In the genomic region with DNA sequence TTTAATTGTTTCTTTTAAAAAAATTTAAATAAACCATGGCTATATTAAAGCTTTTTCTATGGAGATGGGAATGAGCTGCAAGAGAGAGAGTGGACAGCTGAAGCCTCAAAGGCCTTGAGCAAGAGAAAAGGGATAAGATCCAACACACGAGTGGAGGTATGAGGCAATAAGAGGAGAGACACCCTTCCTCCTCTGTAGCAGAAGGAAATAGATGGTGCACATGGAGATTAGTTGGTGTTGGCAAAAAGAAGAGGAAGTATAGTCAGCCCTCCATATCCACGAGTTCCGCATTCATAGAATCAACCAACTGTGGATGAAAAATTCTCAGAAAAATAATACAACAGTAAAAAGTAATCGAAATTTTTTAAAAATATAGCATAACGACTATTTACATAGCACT, we compare ENCODE assay signal across 8 cellular contexts. TPM values are rescaled to one million over a fixed set of nuclear protein-coding genes. Genes with fewer than 3 reads are reported as not detected.
DNase-seq lines count a peak whose midpoint lies in the region; ATAC-seq and TF ChIP-seq lines count a peak whose summit lies in the region.

No MANE protein-coding gene starts in this region.

- H3K27me3 Mint-ChIP-seq in activated CD4-positive, alpha-beta memory T cell treated with anti-CD3 and anti-CD28 coated beads, Interleukin-2, amount 10 ng/mL, durations not matched to agents 7 days and 5 days: no peaks in the 10 kb centered on the region
- no peaks in the 10 kb centered on the region for H3K27me3 Mint-ChIP-seq in activated CD4-positive, alpha-beta memory T cell treated with anti-CD3 and anti-CD28 coated beads for 36 hours
- no peaks in the 10 kb centered on the region for H3K27me3 Mint-ChIP-seq in activated naive CD8-positive, alpha-beta T cell
- peaks cover 14 to 23% (median 20%) of the 10 kb centered on the region in 3 donors for H3K27me3 Mint-ChIP-seq in immature natural killer cell (ENCODE audit: low read depth in 3 of 3)

- H3K9me3 Mint-ChIP-seq in activated CD4-positive, alpha-beta memory T cell treated with anti-CD3 and anti-CD28 coated beads, Interleukin-2, amount 10 ng/mL, durations not matched to agents 7 days and 5 days: no peaks in the 10 kb centered on the region
- no peaks in the 10 kb centered on the region for H3K9me3 Mint-ChIP-seq in activated CD4-positive, alpha-beta memory T cell treated with anti-CD3 and anti-CD28 coated beads for 36 hours
- H3K9me3 Mint-ChIP-seq in activated naive CD8-positive, alpha-beta T cell (ENCODE audit: low read depth): no peaks in the 10 kb centered on the region
- no peaks in the 10 kb centered on the region for H3K9me3 Mint-ChIP-seq in immature natural killer cell

- peak in 1 of 2 donors; percentile 60 for TF ChIP-seq EP300 in tibial nerve (IDR thresholded peaks at IDR 0.05)

- H3K36me3 ChIP-seq in tibial nerve: no peaks in the 10 kb centered on the region

- WGBS in tibial nerve, 2 donors: 32 to 63% methylated on average over 5 of the region's 5 CpGs

- H3K27ac Mint-ChIP-seq in activated CD4-positive, alpha-beta memory T cell treated with anti-CD3 and anti-CD28 coated beads, Interleukin-2, amount 10 ng/mL, durations not matched to agents 7 days and 5 days: peak overlapping the region; percentile 47
- no peak overlapping the region for H3K27ac Mint-ChIP-seq in activated CD4-positive, alpha-beta memory T cell treated with anti-CD3 and anti-CD28 coated beads for 36 hours
- H3K27ac Mint-ChIP-seq in activated naive CD8-positive, alpha-beta T cell: peak overlapping the region; percentile 97
- H3K27ac Mint-ChIP-seq in immature natural killer cell: peak overlapping the region; percentile 97 to 99 (median 99)

- intact Hi-C loops in activated CD4-positive, alpha-beta memory T cell treated with anti-CD3 and anti-CD28 coated beads for 36 hours (cut with micrococcal nuclease): loop anchor here (2.0 kb wide), 1 partner anchor 99 kb away; no protein-coding TSS in a partner anchor

- no peak for DNase-seq in activated CD4-positive, alpha-beta memory T cell treated with anti-CD3 and anti-CD28 coated beads, Interleukin-2, amount 10 ng/mL, durations not matched to agents 7 days and 5 days
- DNase-seq in activated CD4-positive, alpha-beta memory T cell treated with anti-CD3 and anti-CD28 coated beads for 36 hours: no peak
- DNase-seq in immature natural killer cell: no peak
- peak in 1 of 2 donors; percentile 21 for DNase-seq in tibial nerve (ENCODE audit: low spot score in 2 of 2)
- DNase-seq in NCI-H69 (lab: John Stamatoyannopoulos, UW): no peak
- DNase-seq in DMS 273 treated with DMSO at 0.1 percent for 48 hours (lab: John Stamatoyannopoulos, UW): no peak

- peaks cover 26% of the 10 kb centered on the region for H3K4me1 Mint-ChIP-seq in activated CD4-positive, alpha-beta memory T cell treated with anti-CD3 and anti-CD28 coated beads, Interleukin-2, amount 10 ng/mL, durations not matched to agents 7 days and 5 days
- peaks cover 28% of the 10 kb centered on the region for H3K4me1 Mint-ChIP-seq in activated CD4-positive, alpha-beta memory T cell treated with anti-CD3 and anti-CD28 coated beads for 36 hours (ENCODE audit: low read depth)
- H3K4me1 Mint-ChIP-seq in activated naive CD8-positive, alpha-beta T cell (ENCODE audit: low read depth): peaks cover 44% of the 10 kb centered on the region
- peaks cover 52 to 68% of the 10 kb centered on the region in 2 donors for H3K4me1 Mint-ChIP-seq in immature natural killer cell

- no peaks in the 10 kb centered on the region for H3K9me3 ChIP-seq in tibial nerve

- peaks cover 34% of the 10 kb centered on the region for H3K36me3 Mint-ChIP-seq in activated CD4-positive, alpha-beta memory T cell treated with anti-CD3 and anti-CD28 coated beads, Interleukin-2, amount 10 ng/mL, durations not matched to agents 7 days and 5 days (ENCODE audit: low read depth)
- H3K36me3 Mint-ChIP-seq in activated CD4-positive, alpha-beta memory T cell treated with anti-CD3 and anti-CD28 coated beads for 36 hours: peaks cover 14% of the 10 kb centered on the region
- H3K36me3 Mint-ChIP-seq in activated naive CD8-positive, alpha-beta T cell: peaks cover 2% of the 10 kb centered on the region
- H3K36me3 Mint-ChIP-seq in immature natural killer cell: peaks cover 0 to 22% (median 7%) of the 10 kb centered on the region in 3 donors

- no peak for TF ChIP-seq CTCF in tibial nerve (IDR thresholded peaks at IDR 0.05)

- H3K27me3 ChIP-seq in tibial nerve: peaks cover 0 to 17% of the 10 kb centered on the region in 2 donors

- peaks cover 0 to 49% (median 14%) of the 10 kb centered on the region in 4 donors for H3K4me1 ChIP-seq in tibial nerve

- CTCF ChIA-PET in activated CD4-positive, alpha-beta memory T cell treated with anti-CD3 and anti-CD28 coated beads, Interleukin-2, amount 10 ng/mL, durations not matched to agents 7 days and 5 days (lab: Charles Lee): interaction anchor here (2.1 kb wide), 1 partner anchor 100 kb away, joined by 9 read pairs; no protein-coding TSS in a partner anchor
- CTCF ChIA-PET in activated CD4-positive, alpha-beta memory T cell treated with anti-CD3 and anti-CD28 coated beads for 36 hours (lab: Charles Lee): interaction anchor here (1.7 to 2.1 kb wide), 2 partner anchors 100 to 105 kb away, joined by 5 to 6 read pairs; no protein-coding TSS in a partner anchor

- TF ChIP-seq POLR2A in tibial nerve (IDR thresholded peaks at IDR 0.05) (no peak), GM18505 (IDR thresholded peaks at IDR 0.05; ENCODE audit: borderline replicate concordance, extremely low read depth, insufficient read depth, insufficient read length) (no peak)

- H3K4me3 ChIP-seq in tibial nerve: peak overlapping the region; percentile 12 to 46 (median 28)

- POLR2A ChIA-PET in activated CD4-positive, alpha-beta memory T cell treated with anti-CD3 and anti-CD28 coated beads, Interleukin-2, amount 10 ng/mL, durations not matched to agents 7 days and 5 days (lab: Charles Lee): no interaction called here
- POLR2A ChIA-PET in activated CD4-positive, alpha-beta memory T cell treated with anti-CD3 and anti-CD28 coated beads for 36 hours (lab: Charles Lee): no interaction called here

- no peak for ATAC-seq in GM18505 (IDR thresholded peaks at IDR 0.05; ENCODE audit: unreplicated experiment)

- peak overlapping the region; percentile 87 for H3K4me3 Mint-ChIP-seq in activated CD4-positive, alpha-beta memory T cell treated with anti-CD3 and anti-CD28 coated beads, Interleukin-2, amount 10 ng/mL, durations not matched to agents 7 days and 5 days
- H3K4me3 Mint-ChIP-seq in activated CD4-positive, alpha-beta memory T cell treated with anti-CD3 and anti-CD28 coated beads for 36 hours: no peak overlapping the region
- peak overlapping the region; percentile 98 for H3K4me3 Mint-ChIP-seq in activated naive CD8-positive, alpha-beta T cell
- peak overlapping the region; percentile 59 to 95 (median 92) for H3K4me3 Mint-ChIP-seq in immature natural killer cell

- peak overlapping the region; percentile 50 to 87 (median 78) for H3K27ac ChIP-seq in tibial nerve

RNA-seq across cellular contexts. Expression of a gene that starts 3.2 kb away (rescaled TPM):
- 10 to 100 TPM; 22.8 to 23.2 TPM for total RNA-seq in activated CD4-positive, alpha-beta memory T cell treated with anti-CD3 and anti-CD28 coated beads, Interleukin-2, amount 10 ng/mL, durations not matched to agents 7 days and 5 days
- 10 to 100 TPM; 20.2 to 20.5 TPM for total RNA-seq in activated CD4-positive, alpha-beta memory T cell treated with anti-CD3 and anti-CD28 coated beads for 36 hours
- 10 to 100 TPM; 21.3 to 53.7 (median 51.3) TPM for polyA plus RNA-seq in immature natural killer cell
- total RNA-seq in tibial nerve: 10 to 100 TPM; 19.0 to 24.5 (median 21.4) TPM

RNA-seq across cellular contexts. Expression of a gene that starts 20.9 kb away (rescaled TPM):
- not detected for total RNA-seq in activated CD4-positive, alpha-beta memory T cell treated with anti-CD3 and anti-CD28 coated beads, Interleukin-2, amount 10 ng/mL, durations not matched to agents 7 days and 5 days
- not detected for total RNA-seq in activated CD4-positive, alpha-beta memory T cell treated with anti-CD3 and anti-CD28 coated beads for 36 hours
- not detected for polyA plus RNA-seq in immature natural killer cell
- not detected for total RNA-seq in tibial nerve
